ENCODE assay signal across 8 cellular contexts in the genomic region with DNA sequence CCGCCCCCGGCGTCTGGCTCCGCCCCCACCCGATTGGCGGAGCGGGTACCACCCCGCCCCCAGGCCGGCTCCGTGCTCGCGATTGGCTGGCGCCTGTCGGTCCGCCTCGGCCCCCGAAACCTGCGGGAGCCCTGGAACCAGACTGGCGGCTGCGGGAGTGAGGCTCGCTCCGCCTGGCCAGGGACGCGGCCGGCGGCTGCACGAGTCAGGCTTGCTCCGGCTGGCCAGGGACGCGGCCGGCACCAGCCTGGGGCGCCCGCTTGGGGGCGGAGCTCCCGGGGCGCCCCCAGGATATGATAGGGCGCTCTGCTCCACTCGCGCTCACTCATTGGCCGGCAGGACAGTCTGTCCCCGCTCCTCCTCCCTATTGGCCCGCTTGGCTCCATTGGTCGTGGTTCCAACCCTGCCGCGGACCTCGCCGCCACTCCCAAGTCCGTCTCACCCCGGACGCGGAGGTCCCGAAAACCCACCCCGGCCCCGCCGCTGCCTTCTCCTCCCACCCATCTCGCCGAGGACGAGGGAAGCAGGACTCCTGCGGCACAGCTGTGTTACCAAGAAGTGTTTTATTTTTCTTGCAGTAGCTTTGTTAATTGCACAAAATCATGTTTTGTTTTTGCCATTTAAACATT. TPM values are rescaled to one million over a fixed set of nuclear protein-coding genes. Genes with fewer than 3 reads are reported as not detected.
DNase-seq lines count a peak whose midpoint lies in the region; ATAC-seq and TF ChIP-seq lines count a peak whose summit lies in the region.

No MANE protein-coding gene starts in this region.

- H3K27ac Mint-ChIP-seq in CD4-positive, CD25-positive, alpha-beta regulatory T cell = peak overlapping the region in 1 of 3 donors; percentile 46
- peak overlapping the region; percentile 78 for H3K27ac Mint-ChIP-seq in activated CD8-positive, alpha-beta T cell treated with anti-CD3 and anti-CD28 coated beads, Interleukin-2, amount 10 ng/mL, durations not matched to agents 7 days and 5 days

- no peaks in the 10 kb centered on the region for H3K9me3 ChIP-seq in CD4-positive, CD25-positive, alpha-beta regulatory T cell (ENCODE audit: control insufficient read depth in 2 of 2, low read length in 2 of 2)
- H3K9me3 ChIP-seq in ectodermal cell (ENCODE audit: control insufficient read depth, low read length) (no peaks in the 10 kb centered on the region), lung (ENCODE audit: control insufficient read depth in 2 of 2, insufficient read depth in 1 of 2, low read length in 1 of 2) (no peaks in the 10 kb centered on the region)

- no peak for TF ChIP-seq CTCF in lung (IDR thresholded peaks at IDR 0.05; ENCODE audit: control extremely low read depth, extremely low read depth)

- H3K4me3 ChIP-seq in CD4-positive, CD25-positive, alpha-beta regulatory T cell (ENCODE audit: low read depth, low read length) = peak overlapping the region; percentile 59
- H3K4me3 ChIP-seq in ectodermal cell (ENCODE audit: insufficient read depth, low read depth, low read length) (peak overlapping the region; percentile 79), lung (peak overlapping the region; percentile 68)

- DNase-seq in CD4-positive, CD25-positive, alpha-beta regulatory T cell = peak; percentile 84 to 91 (median 91)
- peak; percentile 85 for DNase-seq in HK-2 (ENCODE audit: unreplicated experiment)
- DNase-seq in NCI-H82 (lab: John Stamatoyannopoulos, UW) = peak; percentile 96
- DNase-seq in activated CD8-positive, alpha-beta T cell treated with anti-CD3 and anti-CD28 coated beads, Interleukin-2, amount 10 ng/mL, durations not matched to agents 7 days and 5 days = peak; percentile 90
- peak; percentile 93 for DNase-seq in lung (ENCODE audit: low spot score)
- peak; percentile 56 to 84 (median 61) for DNase-seq in stimulated activated CD4-positive, alpha-beta T cell treated with anti-CD3 and anti-CD28 coated beads, TNF-alpha, amount 100 ng/mL, for 1 hour (ENCODE audit: low read depth in 3 of 3, low spot score in 1 of 3)

- ATAC-seq in CD4-positive, CD25-positive, alpha-beta regulatory T cell (ENCODE audit: low read depth in 2 of 2) = peak; percentile 86 to 88
- ATAC-seq in GM19463 (IDR thresholded peaks at IDR 0.05; ENCODE audit: unreplicated experiment) = peak; percentile 94
- peak; percentile 93 for ATAC-seq in activated CD8-positive, alpha-beta T cell treated with anti-CD3 and anti-CD28 coated beads, Interleukin-2, amount 10 ng/mL, durations not matched to agents 7 days and 5 days
- peak; percentile 96 for ATAC-seq in lung (ENCODE audit: insufficient read depth, low FRiP score)

- peaks cover 6% of the 10 kb centered on the region for H3K36me3 Mint-ChIP-seq in CD4-positive, CD25-positive, alpha-beta regulatory T cell
- H3K36me3 Mint-ChIP-seq in activated CD8-positive, alpha-beta T cell treated with anti-CD3 and anti-CD28 coated beads, Interleukin-2, amount 10 ng/mL, durations not matched to agents 7 days and 5 days (ENCODE audit: low read depth) = peaks cover 20% of the 10 kb centered on the region

- peak overlapping the region; percentile 90 for H3K27ac ChIP-seq in CD4-positive, CD25-positive, alpha-beta regulatory T cell (ENCODE audit: insufficient read depth, low read length, poor library complexity, severe bottlenecking)
- peak overlapping the region; percentile 93 for H3K27ac ChIP-seq in ectodermal cell (ENCODE audit: insufficient read depth, low read depth, low read length, poor library complexity, severe bottlenecking)
- H3K27ac ChIP-seq in lung (ENCODE audit: low read depth in 1 of 2, low read length in 1 of 2) = peak overlapping the region; percentile 86 to 90

- no peaks in the 10 kb centered on the region for H3K9me3 Mint-ChIP-seq in CD4-positive, CD25-positive, alpha-beta regulatory T cell
- H3K9me3 Mint-ChIP-seq in activated CD8-positive, alpha-beta T cell treated with anti-CD3 and anti-CD28 coated beads, Interleukin-2, amount 10 ng/mL, durations not matched to agents 7 days and 5 days (ENCODE audit: insufficient read depth) = no peaks in the 10 kb centered on the region

- H3K36me3 ChIP-seq in CD4-positive, CD25-positive, alpha-beta regulatory T cell (ENCODE audit: control insufficient read depth, insufficient read depth, low read length) = peaks cover 18% of the 10 kb centered on the region
- H3K36me3 ChIP-seq in ectodermal cell (ENCODE audit: control insufficient read depth, insufficient read depth, low read length) (peaks cover 22% of the 10 kb centered on the region), lung (ENCODE audit: control insufficient read depth in 2 of 2, insufficient read depth in 2 of 2, low read length in 2 of 2) (peaks cover 5 to 36% of the 10 kb centered on the region in 2 donors)

- H3K4me3 Mint-ChIP-seq in CD4-positive, CD25-positive, alpha-beta regulatory T cell = peak overlapping the region; percentile 85 to 96 (median 92)
- peak overlapping the region; percentile 83 for H3K4me3 Mint-ChIP-seq in activated CD8-positive, alpha-beta T cell treated with anti-CD3 and anti-CD28 coated beads, Interleukin-2, amount 10 ng/mL, durations not matched to agents 7 days and 5 days

- H3K4me1 Mint-ChIP-seq in CD4-positive, CD25-positive, alpha-beta regulatory T cell = peaks cover 0 to 26% (median 6%) of the 10 kb centered on the region in 4 donors
- peaks cover 26% of the 10 kb centered on the region for H3K4me1 Mint-ChIP-seq in activated CD8-positive, alpha-beta T cell treated with anti-CD3 and anti-CD28 coated beads, Interleukin-2, amount 10 ng/mL, durations not matched to agents 7 days and 5 days (ENCODE audit: low read depth)

- no peaks in the 10 kb centered on the region for H3K27me3 Mint-ChIP-seq in CD4-positive, CD25-positive, alpha-beta regulatory T cell
- no peaks in the 10 kb centered on the region for H3K27me3 Mint-ChIP-seq in activated CD8-positive, alpha-beta T cell treated with anti-CD3 and anti-CD28 coated beads, Interleukin-2, amount 10 ng/mL, durations not matched to agents 7 days and 5 days (ENCODE audit: low read depth)

- CTCF ChIA-PET in activated CD8-positive, alpha-beta T cell treated with anti-CD3 and anti-CD28 coated beads, Interleukin-2, amount 10 ng/mL, durations not matched to agents 7 days and 5 days (lab: Charles Lee) = interaction anchor here (1.0 to 1.6 kb wide), 5 partner anchors 14 to 179 kb away, joined by 3 to 4 read pairs (median 3); a partner anchor contains a TSS

- no peaks in the 10 kb centered on the region for H3K27me3 ChIP-seq in CD4-positive, CD25-positive, alpha-beta regulatory T cell (ENCODE audit: control insufficient read depth, insufficient read depth, low read length)
- H3K27me3 ChIP-seq in ectodermal cell (ENCODE audit: control insufficient read depth, insufficient read depth, low read length, poor library complexity, severe bottlenecking) (no peaks in the 10 kb centered on the region), lung (ENCODE audit: control insufficient read depth, insufficient read depth) (no peaks in the 10 kb centered on the region)

- 0% methylated on average over 59 of the region's 59 CpGs for WGBS in ectodermal cell, 2 experiments
- WGBS in lung, 2 donors = 0 to 1% methylated on average over 49 to 59 of the region's 59 CpGs

- POLR2A ChIA-PET in activated CD8-positive, alpha-beta T cell treated with anti-CD3 and anti-CD28 coated beads, Interleukin-2, amount 10 ng/mL, durations not matched to agents 7 days and 5 days (lab: Charles Lee) = interaction anchor here (0.6 to 2.9 kb wide), 5 partner anchors 9 to 195 kb away, joined by 3 to 11 read pairs (median 3); a partner anchor contains a TSS

- peaks cover 21% of the 10 kb centered on the region for H3K4me1 ChIP-seq in CD4-positive, CD25-positive, alpha-beta regulatory T cell (ENCODE audit: control insufficient read depth, insufficient read depth, low read length, poor library complexity, severe bottlenecking)
- H3K4me1 ChIP-seq in ectodermal cell (ENCODE audit: control insufficient read depth, insufficient read depth, low read length) (peaks cover 13% of the 10 kb centered on the region), lung (ENCODE audit: control insufficient read depth in 2 of 2, insufficient read depth in 2 of 2, low read length in 2 of 2) (peaks cover 0 to 14% of the 10 kb centered on the region in 2 donors)

RNA-seq across cellular contexts. Expression of a gene that starts 0.3 kb away (rescaled TPM):
- total RNA-seq in CD4-positive, CD25-positive, alpha-beta regulatory T cell = 15.9 TPM
- polyA plus RNA-seq in CD4-positive, CD25-positive, alpha-beta regulatory T cell = 1 to 10 TPM; 4.6 to 8.2 (median 7.0) TPM
- 10 to 100 TPM; 12.3 to 13.1 TPM for total RNA-seq in activated CD8-positive, alpha-beta T cell treated with anti-CD3 and anti-CD28 coated beads, Interleukin-2, amount 10 ng/mL, durations not matched to agents 7 days and 5 days
- polyA plus RNA-seq in ectodermal cell (2013, experiment 1 of 4) = 42.7 TPM
- polyA plus RNA-seq in ectodermal cell (2013, experiment 2 of 4) = 51.3 TPM
- 36.3 TPM for polyA plus RNA-seq in ectodermal cell (2013, experiment 3 of 4)
- polyA plus RNA-seq in ectodermal cell (2013, experiment 4 of 4) = 42.0 TPM
- 10 to 100 TPM; 14.6 to 37.1 TPM for total RNA-seq in lung
- 10 to 100 TPM; 28.4 to 32.6 TPM for polyA plus RNA-seq in lung

RNA-seq across cellular contexts. Expression of a gene that starts 7.6 kb away (rescaled TPM):
- total RNA-seq in CD4-positive, CD25-positive, alpha-beta regulatory T cell = not detected
- not detected for polyA plus RNA-seq in CD4-positive, CD25-positive, alpha-beta regulatory T cell
- not detected for total RNA-seq in activated CD8-positive, alpha-beta T cell treated with anti-CD3 and anti-CD28 coated beads, Interleukin-2, amount 10 ng/mL, durations not matched to agents 7 days and 5 days
- not detected for polyA plus RNA-seq in ectodermal cell (2013, experiment 1 of 4)
- polyA plus RNA-seq in ectodermal cell (2013, experiment 2 of 4) = not detected
- polyA plus RNA-seq in ectodermal cell (2013, experiment 3 of 4) = not detected
- polyA plus RNA-seq in ectodermal cell (2013, experiment 4 of 4) = not detected
- total RNA-seq in lung = 10 to 100 TPM; 26.8 to 80.4 TPM
- 100 to 1,000 TPM; 114 to 324 TPM for polyA plus RNA-seq in lung

RNA-seq across cellular contexts. Expression of a gene that starts 14.6 kb away (rescaled TPM):
- 0.27 TPM for total RNA-seq in CD4-positive, CD25-positive, alpha-beta regulatory T cell
- not detected for polyA plus RNA-seq in CD4-positive, CD25-positive, alpha-beta regulatory T cell
- total RNA-seq in activated CD8-positive, alpha-beta T cell treated with anti-CD3 and anti-CD28 coated beads, Interleukin-2, amount 10 ng/mL, durations not matched to agents 7 days and 5 days = not detected
- 0.69 TPM for polyA plus RNA-seq in ectodermal cell (2013, experiment 1 of 4)
- polyA plus RNA-seq in ectodermal cell (2013, experiment 2 of 4) = 0.66 TPM
- polyA plus RNA-seq in ectodermal cell (2013, experiment 3 of 4) = not detected
- 0.65 TPM for polyA plus RNA-seq in ectodermal cell (2013, experiment 4 of 4)
- total RNA-seq in lung = not detected
- not detected for polyA plus RNA-seq in lung

RNA-seq across cellular contexts. Expression of a gene that starts 35.8 kb away (rescaled TPM):
- 12.3 TPM for total RNA-seq in CD4-positive, CD25-positive, alpha-beta regulatory T cell
- 10 to 100 TPM in 2 of 4 donors, 1 to 10 TPM in 2; 4.5 to 16.9 (median 12.1) TPM for polyA plus RNA-seq in CD4-positive, CD25-positive, alpha-beta regulatory T cell
- total RNA-seq in activated CD8-positive, alpha-beta T cell treated with anti-CD3 and anti-CD28 coated beads, Interleukin-2, amount 10 ng/mL, durations not matched to agents 7 days and 5 days = 10 to 100 TPM; 14.0 to 14.9 TPM
- 14.0 TPM for polyA plus RNA-seq in ectodermal cell (2013, experiment 1 of 4)
- 12.4 TPM for polyA plus RNA-seq in ectodermal cell (2013, experiment 2 of 4)
- 8.8 TPM for polyA plus RNA-seq in ectodermal cell (2013, experiment 3 of 4)
- 9.3 TPM for polyA plus RNA-seq in ectodermal cell (2013, experiment 4 of 4)
- total RNA-seq in lung = 10 to 100 TPM; 13.7 to 14.6 TPM
- 10 to 100 TPM in 1 of 2 donors, 1 to 10 TPM in 1; 7.5 to 10.7 TPM for polyA plus RNA-seq in lung

RNA-seq across cellular contexts. Expression of a gene that starts 44.3 kb away (rescaled TPM):
- total RNA-seq in CD4-positive, CD25-positive, alpha-beta regulatory T cell = 114 TPM
- polyA plus RNA-seq in CD4-positive, CD25-positive, alpha-beta regulatory T cell = 10 to 100 TPM; 29.4 to 38.6 (median 33.2) TPM
- 10 to 100 TPM; 92.2 to 95.7 TPM for total RNA-seq in activated CD8-positive, alpha-beta T cell treated with anti-CD3 and anti-CD28 coated beads, Interleukin-2, amount 10 ng/mL, durations not matched to agents 7 days and 5 days
- 108 TPM for polyA plus RNA-seq in ectodermal cell (2013, experiment 1 of 4)
- 123 TPM for polyA plus RNA-seq in ectodermal cell (2013, experiment 2 of 4)
- polyA plus RNA-seq in ectodermal cell (2013, experiment 3 of 4) = 70.2 TPM
- polyA plus RNA-seq in ectodermal cell (2013, experiment 4 of 4) = 82.3 TPM
- total RNA-seq in lung = 10 to 100 TPM; 85.4 to 88.1 TPM
- polyA plus RNA-seq in lung = 10 to 100 TPM; 36.2 to 55.0 TPM

Comparison
In these comparisons a context has a peak if more than half of its experiments do, and no peak if none do; other contexts are left out.
1. Peak in every context shown above with its lines: DNase-seq, ATAC-seq, H3K4me3 ChIP-seq and H3K27ac ChIP-seq.
2. RNA of a gene that starts 7.6 kb away (total RNA-seq): 26.8 to 80.4 TPM in lung; not detected in CD4-positive, CD25-positive, alpha-beta regulatory T cell (single experiment) and not detected in activated CD8-positive, alpha-beta T cell treated with anti-CD3 and anti-CD28 coated beads, Interleukin-2, amount 10 ng/mL, durations not matched to agents 7 days and 5 days; every median in the first group is over 10 times any median in the second.